ENCODE assay signal across 7 cellular contexts in genomic region chr3:121748638-121749275, GRCh38. TPM values are rescaled to one million over a fixed set of nuclear protein-coding genes. Genes with fewer than 3 reads are reported as not detected.
DNase-seq lines count a peak whose midpoint lies in the region; FAIRE-seq and TF ChIP-seq lines count a peak whose summit lies in the region.

No MANE protein-coding gene starts in this region.

- H3K4me1 Mint-ChIP-seq in HFFc6 (ENCODE audit: low read depth), result no peaks in the 10 kb centered on the region; the same call in 1 of the 2 replicates
- peaks cover 5% of the 10 kb centered on the region for H3K4me1 Mint-ChIP-seq in type B pancreatic cell (ENCODE audit: unreplicated experiment)

- no peaks in the 10 kb centered on the region for H3K36me3 Mint-ChIP-seq in HFFc6 (ENCODE audit: low read depth)
- no peaks in the 10 kb centered on the region for H3K36me3 Mint-ChIP-seq in type B pancreatic cell

- DNase-seq in GM12892 (ENCODE audit: insufficient read length), result no peak
- peak; percentile 21 for DNase-seq in HFFc6
- DNase-seq in OCI-LY7 (ENCODE audit: low spot score), result peak; percentile 44
- peak; percentile 75 for DNase-seq in epithelial cell of esophagus (ENCODE audit: low read depth)
- DNase-seq in T1000 (lab: John Stamatoyannopoulos, UW), result no peak
- no peak for DNase-seq in type B pancreatic cell (ENCODE audit: extremely low spot score, unreplicated experiment)

- H3K4me2 ChIP-seq in OCI-LY7 (ENCODE audit: low read length), result peak overlapping the region; percentile 94

- H2AFZ ChIP-seq in OCI-LY7 (ENCODE audit: low read length), result peak overlapping the region; percentile 77; the same call in 1 of the 2 replicates

- H3K4me1 ChIP-seq in OCI-LY7 (ENCODE audit: insufficient read depth, low read length, poor library complexity, severe bottlenecking) (peaks cover 20% of the 10 kb centered on the region), muscle layer of colon (ENCODE audit: insufficient read depth, low read length) (peaks cover 14% of the 10 kb centered on the region)

- peak overlapping the region; percentile 79 for H3K4me3 ChIP-seq in OCI-LY7 (ENCODE audit: low read depth, low read length, poor library complexity, severe bottlenecking)
- H3K4me3 ChIP-seq in epithelial cell of esophagus (ENCODE audit: low read length), result peak overlapping the region; percentile 90
- peak overlapping the region; percentile 61 to 94 for H3K4me3 ChIP-seq in muscle layer of colon (ENCODE audit: low read depth in 1 of 2, low read length in 2 of 2)

- no peaks in the 10 kb centered on the region for H3K9me2 ChIP-seq in OCI-LY7 (ENCODE audit: insufficient read depth, low read length)

- H3K4me3 Mint-ChIP-seq in HFFc6 (no peak overlapping the region), type B pancreatic cell (no peak overlapping the region)

- no peak for TF ChIP-seq POLR2A in GM12892 (IDR thresholded peaks at IDR 0.05; ENCODE audit: low read depth, low read length)

- TF ChIP-seq CTCF in HFFc6 (IDR thresholded peaks at IDR 0.05) (no peak), OCI-LY7 (conservative IDR thresholded peaks at IDR 0.05; ENCODE audit: low read length) (no peak), epithelial cell of esophagus (IDR thresholded peaks at IDR 0.05; ENCODE audit: insufficient read depth, low read depth, low read length, missing control alignments) (no peak), type B pancreatic cell (conservative IDR thresholded peaks at IDR 0.05) (no peak)

- CTCF ChIA-PET in OCI-LY7 (lab: Charles Lee; ENCODE audit: unreplicated experiment), result no interaction called here

- H3K27ac Mint-ChIP-seq in HFFc6 (no peak overlapping the region), type B pancreatic cell (no peak overlapping the region)

- peak overlapping the region; percentile 77 for H3K9ac ChIP-seq in muscle layer of colon (ENCODE audit: low read length)

- peaks cover 7% of the 10 kb centered on the region; the same call in 1 of the 2 replicates for H3K79me2 ChIP-seq in OCI-LY7 (ENCODE audit: insufficient read depth, low read depth, low read length)

- BruUV-seq in OCI-LY7 (replicated peaks; lab: Mats Ljungman, UMichigan), result no TSS peak

- H3K27me3 ChIP-seq in muscle layer of colon (ENCODE audit: control insufficient read depth in 1 of 2, insufficient read depth in 2 of 2, low read length in 2 of 2), result no peaks in the 10 kb centered on the region

- no peaks in the 10 kb centered on the region for H4K20me1 ChIP-seq in OCI-LY7 (ENCODE audit: insufficient read depth, low read length)

- H3K27me3 Mint-ChIP-seq in HFFc6 (ENCODE audit: insufficient read depth) (no peaks in the 10 kb centered on the region), type B pancreatic cell (peaks cover 11% of the 10 kb centered on the region)

- no peaks in the 10 kb centered on the region for H3K36me3 ChIP-seq in OCI-LY7 (ENCODE audit: insufficient read depth, low read length)
- no peaks in the 10 kb centered on the region for H3K36me3 ChIP-seq in muscle layer of colon (ENCODE audit: insufficient read depth, low read length)

- no peak overlapping the region for H3K27ac ChIP-seq in OCI-LY7 (ENCODE audit: low read depth, low read length, poor library complexity, severe bottlenecking)
- H3K27ac ChIP-seq in muscle layer of colon (ENCODE audit: low read depth, low read length), result peak overlapping the region; percentile 64

- H3K9me3 ChIP-seq in OCI-LY7 (ENCODE audit: low read length), result no peaks in the 10 kb centered on the region
- H3K9me3 ChIP-seq in muscle layer of colon (ENCODE audit: low read length), result no peaks in the 10 kb centered on the region

- FAIRE-seq in GM12892 (lab: Jason Lieb, UNC), result peak; percentile 50

- POLR2A ChIA-PET in OCI-LY7 (lab: Charles Lee), result interaction anchor here (0.6 to 3.6 kb wide), 8 partner anchors 15 to 95 kb away, joined by 3 to 7 read pairs (median 4); no protein-coding TSS in a partner anchor

- H3K9me3 Mint-ChIP-seq in HFFc6 (no peaks in the 10 kb centered on the region), type B pancreatic cell (no peaks in the 10 kb centered on the region)

- intact Hi-C loops in OCI-LY7 (cut with micrococcal nuclease; ENCODE audit: unreplicated experiment), result loop anchor here (2.0 kb wide), 1 partner anchor 86 kb away; the partner anchor contains the start of genes EAF2 and IQCB1

RNA-seq across cellular contexts. Expression of gene GOLGB1, which starts 0.8 kb away (rescaled TPM):
- 16.8 TPM for polyA plus RNA-seq in GM12892 (2012; ENCODE audit: missing spikeins)
- 10 to 100 TPM; 33.5 to 43.9 (median 37.4) TPM for total RNA-seq in HFFc6 (2021; fragmentation: NEBNext Ultra II Directional; extraction: Animal tissue kit (Norgen Biotek cat#: 25700))
- 11.5 and 15.4 TPM in 2 replicates for total RNA-seq in OCI-LY7 (2014; rRNA removed; shearing (Covaris generic))
- total RNA-seq in OCI-LY7 (2022) (30.3 and 32.1 TPM in 2 replicates), type B pancreatic cell (ENCODE audit: low replicate concordance) (49.9 and 76.9 TPM in 2 replicates)

Comparison
In these comparisons a context has a peak if more than half of its experiments do, and no peak if none do; other contexts are left out.
1. DNase-seq: peak in HFFc6 (single experiment), OCI-LY7 (single experiment) and epithelial cell of esophagus (single experiment); none in GM12892 (single experiment), T1000 (single experiment) and type B pancreatic cell (single experiment).
2. Peak in every context shown above with its lines, with median percentiles within 50 percentile points of each other: H3K4me3 ChIP-seq.